Comparison of ENCODE assay signal across 8 cellular contexts in genomic region chr5:140639093-140639821, GRCh38. TPM values are rescaled to one million over a fixed set of nuclear protein-coding genes. Genes with fewer than 3 reads are reported as not detected.
DNase-seq lines count a peak whose midpoint lies in the region; ATAC-seq and TF ChIP-seq lines count a peak whose summit lies in the region.

Gene TMCO6 (plus strand): TSS chr5:140639451. CDS start chr5:140639528, 77 bp downstream.

- H3K79me2 ChIP-seq in mesendoderm (ENCODE audit: control insufficient read depth, insufficient read depth, low read length): peaks cover 4% of the 10 kb centered on the region

- H3K27me3 ChIP-seq in mesendoderm (ENCODE audit: insufficient read depth, low read length, poor library complexity): no peaks in the 10 kb centered on the region

- peak within 1 kb of the TSS; percentile 94 for H3K9ac ChIP-seq in mesendoderm (ENCODE audit: low read length)

- H2AK5ac ChIP-seq in mesendoderm (ENCODE audit: low read length): no peak within 1 kb of the TSS

- no CpG with 5 or more reads among the region's 57 CpGs for WGBS in mesendoderm (ENCODE audit: extremely low coverage, insufficient coverage, low lambda C conversion rate)

- no peak within 1 kb of the TSS for H2BK120ac ChIP-seq in mesendoderm (ENCODE audit: low read depth, low read length)

- H3K4me1 ChIP-seq in mesendoderm (ENCODE audit: control insufficient read depth, low read depth, low read length): no peaks in the 10 kb centered on the region

- DNase-seq in COLO829 (ENCODE audit: low spot score): peak; percentile 93
- peak; percentile 99 for DNase-seq in GM20000 (ENCODE audit: low spot score)
- peak; percentile 84 for DNase-seq in HT1080 (ENCODE audit: low read depth)
- DNase-seq in NOMO-1 (lab: John Stamatoyannopoulos, UW; ENCODE audit: unreplicated experiment in 2 of 2): peak; percentile 96 to 97
- DNase-seq in activated CD8-positive, alpha-beta memory T cell treated with anti-CD3 and anti-CD28 coated beads for 4 hours (ENCODE audit: low read depth in 2 of 2): peak; percentile 92 to 93
- DNase-seq in effector memory CD8-positive, alpha-beta T cell: peak; percentile 92 to 95 (median 93)
- peak; percentile 97 for DNase-seq in mesendoderm
- peak; percentile 95 for DNase-seq in stimulated activated CD8-positive, alpha-beta memory T cell treated with anti-CD3 and anti-CD28 coated beads, Interleukin-15, amount 100 ng/mL, for 1 hour (ENCODE audit: low read depth)

- H3K9me3 Mint-ChIP-seq in effector memory CD8-positive, alpha-beta T cell: no peaks in the 10 kb centered on the region

- H3K27ac Mint-ChIP-seq in effector memory CD8-positive, alpha-beta T cell: peak within 1 kb of the TSS; percentile 93 to 94

- H3K4me2 ChIP-seq in mesendoderm (ENCODE audit: low read length): peak within 1 kb of the TSS; percentile 97

- H3K4ac ChIP-seq in mesendoderm (ENCODE audit: low read depth, low read length): no peak within 1 kb of the TSS

- peaks cover 5% of the 10 kb centered on the region for H3K79me1 ChIP-seq in mesendoderm (ENCODE audit: low read length)

- no peak within 1 kb of the TSS for H2BK15ac ChIP-seq in mesendoderm (replicated peaks; ENCODE audit: low read depth)

- H3K18ac ChIP-seq in mesendoderm (ENCODE audit: low read length): peak within 1 kb of the TSS; percentile 61

- H3K4me3 Mint-ChIP-seq in effector memory CD8-positive, alpha-beta T cell: peak within 1 kb of the TSS; percentile 82 to 85

- ATAC-seq in effector memory CD8-positive, alpha-beta T cell (replicated peaks): peak; percentile 94

- peaks cover 2% of the 10 kb centered on the region for H3K36me3 ChIP-seq in mesendoderm (ENCODE audit: control insufficient read depth, insufficient read depth, low read length)

- peaks cover 29% of the 10 kb centered on the region for H3K36me3 Mint-ChIP-seq in effector memory CD8-positive, alpha-beta T cell (ENCODE audit: insufficient read depth)

- H3K56ac ChIP-seq in mesendoderm (ENCODE audit: low read length): peak within 1 kb of the TSS; percentile 97

- peak within 1 kb of the TSS; percentile 86 for H2BK5ac ChIP-seq in mesendoderm (ENCODE audit: low read length)

- peak within 1 kb of the TSS; percentile 79 for H3K4me3 ChIP-seq in mesendoderm (ENCODE audit: low read length)

- peaks cover 25 to 30% of the 10 kb centered on the region in 2 donors for H3K4me1 Mint-ChIP-seq in effector memory CD8-positive, alpha-beta T cell (ENCODE audit: low read depth in 2 of 2)

- no peak within 1 kb of the TSS for H4K8ac ChIP-seq in mesendoderm (ENCODE audit: low read depth, low read length)

- peak; percentile 33 for TF ChIP-seq CTCF in GM20000 (IDR thresholded peaks at IDR 0.05; ENCODE audit: extremely low read depth, missing control alignments)

- peak within 1 kb of the TSS; percentile 15 for H3K23ac ChIP-seq in mesendoderm (ENCODE audit: low read length)

- no peak within 1 kb of the TSS for H3K27ac ChIP-seq in mesendoderm (ENCODE audit: low read depth, low read length)

- H3K27me3 Mint-ChIP-seq in effector memory CD8-positive, alpha-beta T cell: no peaks in the 10 kb centered on the region

- no peak within 1 kb of the TSS for H4K5ac ChIP-seq in mesendoderm (ENCODE audit: low read length)

RNA-seq across cellular contexts. Expression of gene TMCO6, which starts in this region (rescaled TPM):
- total RNA-seq in HT1080 (2014; rRNA removed; shearing (Covaris generic)): 7.6 and 9.8 TPM in 2 replicates
- 27.2 and 37.5 TPM in 2 replicates for polyA plus RNA-seq in HT1080 (2015; cell fraction: cytosol; rRNA removed)
- 68.7 and 83.3 TPM in 2 replicates for polyA plus RNA-seq in HT1080 (2015; cell fraction: nucleus; rRNA removed)
- polyA plus RNA-seq in mesendoderm (2013, experiment 1 of 2): 15.0 TPM
- polyA plus RNA-seq in mesendoderm (2013, experiment 2 of 2): 15.0 TPM
